Comparison of ENCODE assay signal across 8 cellular contexts in genomic region chr1:3409737-3410434, GRCh38. TPM values are rescaled to one million over a fixed set of nuclear protein-coding genes. Genes with fewer than 3 reads are reported as not detected.
DNase-seq lines count a peak whose midpoint lies in the region; ATAC-seq and TF ChIP-seq lines count a peak whose summit lies in the region.

No MANE protein-coding gene starts in this region.

- no peaks in the 10 kb centered on the region for H3K36me3 Mint-ChIP-seq in endodermal cell (ENCODE audit: low read depth)

- ATAC-seq in HG03565 (IDR thresholded peaks at IDR 0.05; ENCODE audit: unreplicated experiment) (no peak), GM18873 (IDR thresholded peaks at IDR 0.05; ENCODE audit: low FRiP score, unreplicated experiment) (no peak)

- H3K36me3 ChIP-seq in endodermal cell (ENCODE audit: control insufficient read depth, insufficient read depth, low read length): no peaks in the 10 kb centered on the region

- no peak overlapping the region for H3K9ac ChIP-seq in endodermal cell (ENCODE audit: extremely low read depth, low read length, poor library complexity, severe bottlenecking)

- no peaks in the 10 kb centered on the region for H3K27me3 Mint-ChIP-seq in endodermal cell (ENCODE audit: insufficient read depth)

- no peak overlapping the region for H3K27ac Mint-ChIP-seq in endodermal cell

- H3K9me3 Mint-ChIP-seq in endodermal cell: no peaks in the 10 kb centered on the region

- no peak overlapping the region for H3K4me3 Mint-ChIP-seq in endodermal cell

- TF ChIP-seq CTCF in endodermal cell (conservative IDR thresholded peaks at IDR 0.05): peak; percentile 62

- no peaks in the 10 kb centered on the region for H3K27me3 ChIP-seq in endodermal cell (ENCODE audit: control insufficient read depth, insufficient read depth, low read length, poor library complexity, severe bottlenecking)

- no peak overlapping the region for H3K4me3 ChIP-seq in endodermal cell (ENCODE audit: low read length)

- no peaks in the 10 kb centered on the region for H3K4me1 ChIP-seq in endodermal cell (ENCODE audit: control insufficient read depth, insufficient read depth, low read length)

- H3K27ac ChIP-seq in endodermal cell (ENCODE audit: low read depth, low read length): no peak overlapping the region

- DNase-seq in COLO668 (lab: John Stamatoyannopoulos, UW; ENCODE audit: unreplicated experiment) (peak; percentile 66), NCI-H2171 treated with DMSO at 0.1 percent for 48 hours (lab: John Stamatoyannopoulos, UW) (peak; percentile 38), endodermal cell (peak; percentile 66), middle frontal gyrus (ENCODE audit: extremely low spot score, low spot score) (peak; percentile 79), germinal center (ENCODE audit: low spot score) (no peak)
- no peak for DNase-seq in activated effector memory CD4-positive, alpha-beta T cell treated with anti-CD3 and anti-CD28 coated beads, Interleukin-2, amount 50 U/mL, for 16 hours

- WGBS in endodermal cell (ENCODE audit: insufficient coverage in 1 of 2, insufficient read length in 1 of 2), 2 experiments: 80 to 82% methylated on average over 5 to 11 of the region's 11 CpGs

- H3K9me3 ChIP-seq in endodermal cell (ENCODE audit: control insufficient read depth, low read length): no peaks in the 10 kb centered on the region

- peaks cover 2% of the 10 kb centered on the region for H3K4me1 Mint-ChIP-seq in endodermal cell

RNA-seq across cellular contexts. Expression of gene ARHGEF16, which starts 44.6 kb away (rescaled TPM):
- 10 to 100 TPM; 47.7 to 64.7 TPM for total RNA-seq in endodermal cell
- polyA plus RNA-seq in endodermal cell (2013, experiment 1 of 2): 8.9 TPM
- polyA plus RNA-seq in endodermal cell (2013, experiment 2 of 2): 8.4 TPM

Comparison
In these comparisons a context has a peak if more than half of its experiments do, and no peak if none do; other contexts are left out.
1. DNase-seq: peak in COLO668 (single experiment), NCI-H2171 treated with DMSO at 0.1 percent for 48 hours (single experiment), endodermal cell (single experiment) and middle frontal gyrus (single experiment); none in activated effector memory CD4-positive, alpha-beta T cell treated with anti-CD3 and anti-CD28 coated beads, Interleukin-2, amount 50 U/mL, for 16 hours (single experiment) and germinal center (single experiment).